Comparison of ENCODE assay signal across 20 cellular contexts in genomic region chr7:98177553-98177952, GRCh38. TPM values are rescaled to one million over a fixed set of nuclear protein-coding genes. Genes with fewer than 3 reads are reported as not detected.
A peak's percentile ranks its signal among the peaks of the same experiment; 100 is the strongest.
DNase-seq lines count a peak whose midpoint lies in the region; ATAC-seq, FAIRE-seq and TF ChIP-seq lines count a peak whose summit lies in the region.
"Had no signal": no experiment of that assay in that cellular context is flagged by ENCODE, and none has a peak within 500 bp of the region (broad histone marks: within the 10 kb centered on the region; RNA-seq: fewer than 3 reads in every experiment).

No MANE protein-coding gene starts in this region.

- H3K27ac ChIP-seq in cingulate gyrus (ENCODE audit: low read depth, low read length): peak overlapping the region; percentile 79
- peak overlapping the region; percentile 52 for H3K27ac ChIP-seq in layer of hippocampus (ENCODE audit: low read depth, low read length)
- H3K27ac ChIP-seq in gastrocnemius medialis: peak overlapping the region; percentile 89 to 95 (median 90)
- H3K27ac ChIP-seq: C4-2B, RWPE1 had no signal

- H3K27me3 ChIP-seq in layer of hippocampus (ENCODE audit: control insufficient read depth, insufficient read depth, low read length) (no peaks in the 10 kb centered on the region), gastrocnemius medialis (no peaks in the 10 kb centered on the region)

- peak; percentile 4 to 23 for TF ChIP-seq POLR2A in gastrocnemius medialis (IDR thresholded peaks at IDR 0.05)

- H3K4me3 ChIP-seq in gastrocnemius medialis: peak overlapping the region; percentile 36 to 54 (median 44)

- H3K4me1 ChIP-seq in gastrocnemius medialis: peaks cover 49% of the 10 kb centered on the region in 2 donors

- DNase-seq in D721Med (ENCODE audit: insufficient read length, low spot score) (peak; percentile 35), gastrocnemius medialis (peak; percentile 70), NOMO-1 treated with dmso at 0.1 percent for 144 hours (lab: John Stamatoyannopoulos, UW; ENCODE audit: unreplicated experiment) (no peak), mesenteric fat pad (ENCODE audit: low spot score) (no peak), sciatic nerve (ENCODE audit: low spot score) (no peak)
- DNase-seq: Caco-2, NCI-H1417, NCI-H226, OCI-M1 had no signal

- in situ Hi-C loops in gastrocnemius medialis (cut with MboI; ENCODE audit: low sequenced_read_pairs in 4 of 4): loop anchor here in 1 of 4 donors (10.0 kb wide), 1 partner anchor 107 kb away; the partner anchor contains the start of gene BRI3

- peaks cover 0 to 2% of the 10 kb centered on the region in 2 donors for H3K36me3 ChIP-seq in gastrocnemius medialis

- no peak for FAIRE-seq in D721Med (lab: Jason Lieb, UNC)
- FAIRE-seq: G401.6, GM12892 had no signal

- intact Hi-C loops in gastrocnemius medialis (cut with DNase I; ENCODE audit: low total_unique reads): loop anchor here (1.0 kb wide), 1 partner anchor 107 kb away; no protein-coding TSS in a partner anchor
- intact Hi-C loops in sciatic nerve (cut with DNase I): no loop called here

- H3K9me3 ChIP-seq in gastrocnemius medialis: no peaks in the 10 kb centered on the region
- H3K9me3 ChIP-seq: Caco-2 had no signal

- no peak for TF ChIP-seq CTCF in D721Med (IDR thresholded peaks at IDR 0.05; ENCODE audit: insufficient read depth, missing control alignments)
- no peak for TF ChIP-seq CTCF in gastrocnemius medialis (IDR thresholded peaks at IDR 0.05 in 4 of 5, conservative IDR thresholded peaks at IDR 0.05 in 1 of 5)

- peak; percentile 73 to 78 for ATAC-seq in gastrocnemius medialis
- no peak for ATAC-seq in GM19467 (IDR thresholded peaks at IDR 0.05; ENCODE audit: unreplicated experiment)
- ATAC-seq in sciatic nerve: no peak
- ATAC-seq: HCT116 had no signal

RNA-seq across cellular contexts. Expression of gene BHLHA15, which starts 33.7 kb away (rescaled TPM):
- total RNA-seq in gastrocnemius medialis: 1 to 10 TPM in 3 of 4 donors, not detected in 1; 1.6 to 2.1 (median 1.8) TPM
- 0.67 TPM for total RNA-seq in mesenteric fat pad
- not detected for total RNA-seq in sciatic nerve
- total RNA-seq: A172, HT1080, LHCN-M2 had no signal

Comparison
In these comparisons a context has a peak if more than half of its experiments do, and no peak if none do; other contexts are left out.
1. DNase-seq: peak in D721Med (single experiment) and gastrocnemius medialis (2 of 2); none in NOMO-1 treated with dmso at 0.1 percent for 144 hours (single experiment), mesenteric fat pad (single experiment) and sciatic nerve (single experiment).
2. ATAC-seq: peak in gastrocnemius medialis (2 of 2); none in GM19467 (single experiment) and sciatic nerve (single experiment).
3. Peak in every context shown above with its lines, with median percentiles within 50 percentile points of each other: H3K27ac ChIP-seq.